Comparison of ENCODE assay signal across 8 cellular contexts in genomic region chr4:88283661-88284377, GRCh38. TPM values are rescaled to one million over a fixed set of nuclear protein-coding genes. Genes with fewer than 3 reads are reported as not detected.
DNase-seq lines count a peak whose midpoint lies in the region; FAIRE-seq and TF ChIP-seq lines count a peak whose summit lies in the region.

No MANE protein-coding gene starts in this region.

- H4K20me1 ChIP-seq in keratinocyte (ENCODE audit: control insufficient read depth, extremely low read depth, insufficient read depth, low read length): no peaks in the 10 kb centered on the region

- peak overlapping the region; percentile 96 for H3K4me2 ChIP-seq in keratinocyte (ENCODE audit: control insufficient read depth, extremely low read depth, insufficient read depth, low read depth, low read length)

- H2AFZ ChIP-seq in keratinocyte (ENCODE audit: control insufficient read depth, low read length): peak overlapping the region; percentile 98

- no peaks in the 10 kb centered on the region for H3K9me3 ChIP-seq in keratinocyte (ENCODE audit: control insufficient read depth, low read depth, low read length)

- H3K4me1 ChIP-seq in keratinocyte (ENCODE audit: control insufficient read depth, extremely low read depth, insufficient read depth, low read length): peaks cover 12% of the 10 kb centered on the region

- no peak for TF ChIP-seq CTCF in keratinocyte (optimal IDR thresholded peaks at IDR 0.05 in 1 of 3, IDR thresholded peaks at IDR 0.05 in 1 of 3, conservative IDR thresholded peaks at IDR 0.05 in 1 of 3; ENCODE audit: extremely low read depth in 1 of 3, insufficient read depth in 2 of 3, low read length in 3 of 3)

- peaks cover 6% of the 10 kb centered on the region for H3K79me2 ChIP-seq in keratinocyte (ENCODE audit: control insufficient read depth, insufficient read depth, low read length)

- H3K9ac ChIP-seq in keratinocyte (ENCODE audit: control insufficient read depth, extremely low read depth, insufficient read depth, low read length): peak overlapping the region; percentile 84

- no peaks in the 10 kb centered on the region for H3K9me1 ChIP-seq in keratinocyte (ENCODE audit: control insufficient read depth, extremely low read depth, insufficient read depth, low read length)

- DNase-seq in GDM1 (lab: John Stamatoyannopoulos, UW): peak; percentile 66
- DNase-seq in HCEC 1CT: peak; percentile 22
- peak; percentile 82 for DNase-seq in NAMALWA (ENCODE audit: low spot score)
- peak; percentile 66 for DNase-seq in activated CD4-positive, CD25-positive, alpha-beta regulatory T cell treated with anti-CD3 and anti-CD28 coated beads, Interleukin-2, amount 50 U/mL, for 72 hours
- peak in 57 of 61 donors; percentile 9 to 88 (median 66) for DNase-seq in caudate nucleus (lab: John Stamatoyannopoulos, UW)
- DNase-seq in keratinocyte (ENCODE audit: low read depth, low spot score): no peak
- DNase-seq in stimulated activated CD4-positive, alpha-beta T cell treated with anti-CD3 and anti-CD28 coated beads, Interleukin-15, amount 100 ng/mL, for 1 hour (ENCODE audit: low read depth in 1 of 2, low spot score in 1 of 2): peak; percentile 35 to 39
- DNase-seq in superior temporal gyrus (ENCODE audit: extremely low spot score): no peak

- H3K4me3 ChIP-seq in keratinocyte (ENCODE audit: control insufficient read depth in 2 of 3, extremely low read depth in 1 of 3, insufficient read depth in 2 of 3, low read depth in 1 of 3, low read length in 3 of 3): peak overlapping the region; percentile 77 to 89 (median 88)

- peak overlapping the region; percentile 99 for H3K27ac ChIP-seq in caudate nucleus (ENCODE audit: low read depth, low read length)
- H3K27ac ChIP-seq in keratinocyte (ENCODE audit: control insufficient read depth, insufficient read depth, low read length): peak overlapping the region; percentile 88

- H3K27me3 ChIP-seq in keratinocyte (ENCODE audit: control insufficient read depth, extremely low read depth, insufficient read depth, low read length): no peaks in the 10 kb centered on the region

- H3K36me3 ChIP-seq in keratinocyte (ENCODE audit: control insufficient read depth in 2 of 2, extremely low read depth in 1 of 2, insufficient read depth in 2 of 2, low read length in 2 of 2): no peaks in the 10 kb centered on the region

- dilution Hi-C loops in keratinocyte (cut with MboI; ENCODE audit: extremely low pct_ligation_motif_present, low sequenced_read_pairs): no loop called here

- no peak for FAIRE-seq in keratinocyte (lab: Jason Lieb, UNC)

RNA-seq across cellular contexts. Expression of gene PPM1K, which starts 0.5 kb away (rescaled TPM):
- polyA plus RNA-seq in keratinocyte: 7.3 to 9.8 TPM (median 8.9 TPM) in 3 replicates
- polyA plus RNA-seq in keratinocyte (2011; ENCODE audit: low read depth): 2.0 TPM
- polyA plus RNA-seq in keratinocyte (2011; cell fraction: cytosol; rRNA removed): 5.7 and 5.9 TPM in 2 replicates
- 13.2 and 15.6 TPM in 2 replicates for polyA plus RNA-seq in keratinocyte (2011; cell fraction: nucleus; rRNA removed)
- 3.0 and 4.6 TPM in 2 replicates for polyA plus RNA-seq in keratinocyte (2012; ENCODE audit: low replicate concordance)
- 7.8 to 24.4 TPM (median 16.4 TPM) in 3 replicates for polyA minus RNA-seq in keratinocyte
- polyA minus RNA-seq in keratinocyte (2011; cell fraction: cytosol; rRNA and poly(A)+ RNA removed): 6.5 TPM
- polyA minus RNA-seq in keratinocyte (2011; cell fraction: nucleus; rRNA and poly(A)+ RNA removed): 12.7 and 22.0 TPM in 2 replicates

Comparison
In these comparisons a context has a peak if more than half of its experiments do, and no peak if none do; other contexts are left out.
1. DNase-seq: peak in GDM1 (single experiment), HCEC 1CT (single experiment), NAMALWA (single experiment), activated CD4-positive, CD25-positive, alpha-beta regulatory T cell treated with anti-CD3 and anti-CD28 coated beads, Interleukin-2, amount 50 U/mL, for 72 hours (single experiment), caudate nucleus (57 of 61) and stimulated activated CD4-positive, alpha-beta T cell treated with anti-CD3 and anti-CD28 coated beads, Interleukin-15, amount 100 ng/mL, for 1 hour (2 of 2); none in keratinocyte (single experiment) and superior temporal gyrus (single experiment).